Comparison of ENCODE assay signal across 23 cellular contexts in the genomic region with DNA sequence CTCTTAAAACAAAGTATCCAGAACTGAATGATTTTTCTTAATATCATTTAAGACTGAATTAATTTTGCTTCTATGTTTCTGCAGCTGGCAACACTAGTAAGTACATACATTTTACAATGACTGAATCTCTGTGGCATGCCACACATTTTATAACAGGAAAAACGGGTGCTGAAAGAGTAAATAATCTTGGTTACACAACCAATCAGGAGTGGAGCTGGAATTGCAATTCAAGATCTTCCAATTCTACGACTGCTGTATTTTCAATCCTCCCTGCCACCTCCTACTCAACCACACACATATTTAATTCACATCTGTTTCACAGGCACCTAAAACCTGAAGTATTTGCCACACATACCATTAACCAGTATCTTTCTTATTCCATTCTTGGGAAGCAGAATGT. TPM values are rescaled to one million over a fixed set of nuclear protein-coding genes. Genes with fewer than 3 reads are reported as not detected.
DNase-seq lines count a peak whose midpoint lies in the region; ATAC-seq and TF ChIP-seq lines count a peak whose summit lies in the region.
"Had no signal": no experiment of that assay in that cellular context is flagged by ENCODE, and none has a peak within 500 bp of the region (broad histone marks: within the 10 kb centered on the region; RNA-seq: fewer than 3 reads in every experiment).

No MANE protein-coding gene starts in this region.

- 15% methylated on average over 2 of the region's 2 CpGs for WGBS in smooth muscle cell (ENCODE audit: low lambda C conversion rate)

- H3K27ac ChIP-seq in RWPE2 (ENCODE audit: poor library complexity, severe bottlenecking) (no peak overlapping the region), fibroblast of lung (ENCODE audit: insufficient read depth, low read length) (no peak overlapping the region), smooth muscle cell (ENCODE audit: low read depth) (no peak overlapping the region)
- H3K27ac ChIP-seq: esophagus muscularis mucosa, left ventricle myocardium inferior had no signal

- ATAC-seq in RWPE2 (ENCODE audit: low read depth) (peak; percentile 55), GM18861 (IDR thresholded peaks at IDR 0.05; ENCODE audit: unreplicated experiment) (no peak)
- ATAC-seq in stimulated activated naive CD8-positive, alpha-beta T cell treated with anti-CD3 and anti-CD28 coated beads, Interleukin-15, Interleukin-2, amounts not matched to agents 100 U/mL and 50 U/mL, for 24 hours = no peak
- ATAC-seq: activated T-cell treated with anti-CD3 and anti-CD28 coated beads, Interleukin-2, amount 50 U/mL, for 4 hours had no signal

- DNase-seq in NCI-H510A treated with DMSO at 0.1 percent for 48 hours (lab: John Stamatoyannopoulos, UW) = peak; percentile 38
- DNase-seq in NCI-H510A (lab: John Stamatoyannopoulos, UW) = no peak
- DNase-seq in RWPE2 (ENCODE audit: low spot score) = no peak
- DNase-seq in fibroblast of lung (ENCODE audit: low read depth in 2 of 2) = peak; percentile 59 to 70
- DNase-seq in smooth muscle cell (lab: John Stamatoyannopoulos, UW; ENCODE audit: unreplicated experiment) = no peak
- DNase-seq in mesenteric fat pad (ENCODE audit: low spot score) = no peak
- DNase-seq in stimulated activated naive CD8-positive, alpha-beta T cell treated with anti-CD3 and anti-CD28 coated beads, Interleukin-15, Interleukin-2, amounts not matched to agents 100 U/mL and 50 U/mL, for 24 hours = no peak
- DNase-seq: 8988T; activated CD4-positive, alpha-beta T cell treated with anti-CD3 and anti-CD28 coated beads, Interleukin-2, amount 10 ng/mL, durations not matched to agents 7 days and 5 days; activated naive CD8-positive, alpha-beta T cell treated with anti-CD3 and anti-CD28 coated beads, Interleukin-2, amount 10 ng/mL, durations not matched to agents 7 days and 5 days; activated T-cell treated with anti-CD3 and anti-CD28 coated beads, Interleukin-2, amount 50 U/mL, for 4 hours; cortex of kidney; GF-D8; left ventricle myocardium inferior; MG63; naive B cell; NCI-H2107; Right ventricle myocardium superior; T1000 had no signal

- H3K4me3 ChIP-seq in RWPE2 (ENCODE audit: severe bottlenecking) (no peak overlapping the region), fibroblast of lung (replicated peaks in 1 of 4; ENCODE audit: control extremely low read depth in 1 of 4, insufficient read depth in 1 of 4, low read depth in 3 of 4, low read length in 4 of 4) (no peak overlapping the region), smooth muscle cell (no peak overlapping the region)
- H3K4me3 ChIP-seq: esophagus muscularis mucosa, left ventricle myocardium inferior, MG63 had no signal

- peaks cover 2% of the 10 kb centered on the region for H4K20me1 ChIP-seq in fibroblast of lung (ENCODE audit: control insufficient read depth, extremely low read depth, insufficient read depth, low read length)
- no peaks in the 10 kb centered on the region for H4K20me1 ChIP-seq in smooth muscle cell (ENCODE audit: low read depth)

- H3K9me3 ChIP-seq in RWPE2 (ENCODE audit: severe bottlenecking) (no peaks in the 10 kb centered on the region), fibroblast of lung (ENCODE audit: control insufficient read depth, insufficient read depth, low read depth, low read length) (no peaks in the 10 kb centered on the region), smooth muscle cell (replicated peaks; ENCODE audit: low read depth) (no peaks in the 10 kb centered on the region)
- H3K9me3 ChIP-seq: esophagus muscularis mucosa, left ventricle myocardium inferior, MG63 had no signal

- TF ChIP-seq CTCF in RWPE2 (IDR thresholded peaks at IDR 0.05; ENCODE audit: poor library complexity, severe bottlenecking) = no peak
- TF ChIP-seq CTCF in fibroblast of lung (conservative IDR thresholded peaks at IDR 0.05 in 1 of 2, IDR thresholded peaks at IDR 0.05 in 1 of 2; ENCODE audit: low read depth in 1 of 2, low read length in 2 of 2) = no peak
- TF ChIP-seq CTCF in smooth muscle cell (IDR thresholded peaks at IDR 0.05; ENCODE audit: borderline replicate concordance, insufficient read depth, poor library complexity, severe bottlenecking) = no peak

- H3K9ac ChIP-seq in fibroblast of lung (ENCODE audit: insufficient read depth, low read length) = no peak overlapping the region
- H3K9ac ChIP-seq in smooth muscle cell (ENCODE audit: low read depth) = no peak overlapping the region

- no peaks in the 10 kb centered on the region for H3K36me3 ChIP-seq in RWPE2 (ENCODE audit: low read depth)
- no peaks in the 10 kb centered on the region for H3K36me3 ChIP-seq in fibroblast of lung (ENCODE audit: control insufficient read depth, insufficient read depth, low read length)
- no peaks in the 10 kb centered on the region for H3K36me3 ChIP-seq in smooth muscle cell (ENCODE audit: low read depth)
- H3K36me3 ChIP-seq: esophagus muscularis mucosa, left ventricle myocardium inferior, MG63 had no signal

- no peaks in the 10 kb centered on the region for H3K79me2 ChIP-seq in fibroblast of lung (ENCODE audit: control insufficient read depth, insufficient read depth, low read length)
- no peaks in the 10 kb centered on the region for H3K79me2 ChIP-seq in smooth muscle cell (ENCODE audit: low read depth)

- H3K27me3 ChIP-seq in RWPE2 (ENCODE audit: insufficient read depth, poor library complexity, severe bottlenecking) (no peaks in the 10 kb centered on the region), fibroblast of lung (ENCODE audit: control insufficient read depth, insufficient read depth, low read length) (no peaks in the 10 kb centered on the region), smooth muscle cell (ENCODE audit: low read depth) (no peaks in the 10 kb centered on the region)
- H3K27me3 ChIP-seq: esophagus muscularis mucosa, MG63 had no signal

- no peaks in the 10 kb centered on the region for H3F3A ChIP-seq in smooth muscle cell (ENCODE audit: low read depth)

- peaks cover 10% of the 10 kb centered on the region for H3K4me1 ChIP-seq in RWPE2 (ENCODE audit: insufficient read depth, poor library complexity, severe bottlenecking)
- H3K4me1 ChIP-seq in fibroblast of lung (ENCODE audit: control insufficient read depth, extremely low read depth, insufficient read depth, low read length) = no peaks in the 10 kb centered on the region
- H3K4me1 ChIP-seq in smooth muscle cell (ENCODE audit: low read depth) = peaks cover 4% of the 10 kb centered on the region
- H3K4me1 ChIP-seq: esophagus muscularis mucosa had no signal

- H3K4me2 ChIP-seq in fibroblast of lung (ENCODE audit: extremely low read depth, insufficient read depth, low read length) = no peak overlapping the region
- H3K4me2 ChIP-seq in smooth muscle cell = peak overlapping the region; percentile 10

- H2AFZ ChIP-seq in fibroblast of lung (ENCODE audit: low read length) = no peak overlapping the region
- no peak overlapping the region for H2AFZ ChIP-seq in smooth muscle cell (ENCODE audit: low read depth)

RNA-seq across cellular contexts. Expression of a gene that starts 52.7 kb away (rescaled TPM):
- total RNA-seq in fibroblast of lung (not detected in 2 replicates), smooth muscle cell (not detected in 2 replicates), mesenteric fat pad (not detected)
- polyA plus RNA-seq in fibroblast of lung (not detected in 2 replicates), smooth muscle cell (0.07 TPM in 1 of 2 replicates, not detected in the other)
- not detected in 2 replicates for polyA plus RNA-seq in fibroblast of lung (2012)
- polyA minus RNA-seq in fibroblast of lung (ENCODE audit: low replicate concordance) = not detected in 2 replicates
- total RNA-seq: activated CD4-positive, alpha-beta T cell treated with anti-CD3 and anti-CD28 coated beads, Interleukin-2, amount 10 ng/mL, durations not matched to agents 7 days and 5 days; activated naive CD8-positive, alpha-beta T cell treated with anti-CD3 and anti-CD28 coated beads, Interleukin-2, amount 10 ng/mL, durations not matched to agents 7 days and 5 days; left ventricle myocardium inferior; pulmonary artery endothelial cell; Right ventricle myocardium superior; subcutaneous adipose tissue had no signal

Comparison
In these comparisons a context has a peak if more than half of its experiments do, and no peak if none do; other contexts are left out.
1. DNase-seq: peak in NCI-H510A treated with DMSO at 0.1 percent for 48 hours (single experiment) and fibroblast of lung (2 of 2); none in NCI-H510A (single experiment), RWPE2 (single experiment), smooth muscle cell (single experiment), mesenteric fat pad (single experiment) and stimulated activated naive CD8-positive, alpha-beta T cell treated with anti-CD3 and anti-CD28 coated beads, Interleukin-15, Interleukin-2, amounts not matched to agents 100 U/mL and 50 U/mL, for 24 hours (single experiment).